ENCODE assay signal across 1 cellular context in the genomic region with DNA sequence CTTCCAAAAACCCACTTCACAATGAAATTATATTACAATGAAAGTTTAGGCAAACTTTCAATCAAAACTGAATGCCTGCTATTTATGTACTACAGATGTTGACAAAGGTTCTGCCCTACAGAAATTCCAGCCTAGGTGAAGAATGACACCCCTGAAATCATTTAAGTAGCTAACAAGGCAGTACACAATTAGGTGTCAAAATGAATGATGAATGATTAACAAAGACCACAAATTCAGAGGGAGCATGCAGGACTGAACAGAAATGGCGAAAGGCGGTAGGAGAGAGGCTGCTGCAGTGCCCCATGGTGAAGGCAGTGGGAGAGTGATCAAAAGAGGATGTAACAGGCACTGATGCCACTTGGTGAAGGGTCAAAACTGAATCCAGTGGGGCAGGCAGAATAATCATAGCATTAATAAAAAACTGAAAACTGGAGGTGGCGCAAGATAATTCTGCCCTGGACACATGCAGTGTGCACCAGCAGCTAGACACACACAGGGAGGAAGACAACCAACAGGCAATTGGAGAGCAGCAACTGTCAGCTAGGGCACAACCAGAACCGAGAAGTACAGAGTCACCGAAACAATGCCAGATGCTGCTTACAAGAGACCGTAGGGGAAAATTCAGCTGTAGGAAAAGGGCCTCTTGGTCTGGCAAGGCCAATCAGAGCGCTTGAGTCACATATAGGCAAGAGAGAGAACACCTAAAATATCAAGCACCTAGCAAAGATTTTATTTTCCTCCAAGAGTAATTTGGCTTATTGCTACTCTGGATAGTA.
TF ChIP-seq lines count a peak whose summit lies in the region.

No MANE protein-coding gene starts in this region.

TF ChIP-seq in GM12878, 131 proteins besides CTCF, POLR2A, EP300 and RAD21 (continued from another document):
- TF ChIP-seq IRF5 (IDR thresholded peaks at IDR 0.05; ENCODE audit: borderline replicate concordance), result no peak
- TF ChIP-seq ZNF217 (IDR thresholded peaks at IDR 0.05), result no peak
- no peak for TF ChIP-seq YBX1 (IDR thresholded peaks at IDR 0.05)
- no peak for TF ChIP-seq SUZ12 (IDR thresholded peaks at IDR 0.05; ENCODE audit: unreplicated experiment)
- TF ChIP-seq, protein P1, sequence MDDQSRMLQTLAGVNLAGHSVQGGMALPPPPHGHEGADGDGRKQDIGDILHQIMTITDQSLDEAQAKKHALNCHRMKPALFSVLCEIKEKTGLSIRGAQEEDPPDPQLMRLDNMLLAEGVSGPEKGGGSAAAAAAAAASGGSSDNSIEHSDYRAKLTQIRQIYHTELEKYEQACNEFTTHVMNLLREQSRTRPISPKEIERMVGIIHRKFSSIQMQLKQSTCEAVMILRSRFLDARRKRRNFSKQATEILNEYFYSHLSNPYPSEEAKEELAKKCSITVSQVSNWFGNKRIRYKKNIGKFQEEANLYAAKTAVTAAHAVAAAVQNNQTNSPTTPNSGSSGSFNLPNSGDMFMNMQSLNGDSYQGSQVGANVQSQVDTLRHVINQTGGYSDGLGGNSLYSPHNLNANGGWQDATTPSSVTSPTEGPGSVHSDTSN (IDR thresholded peaks at IDR 0.05; ENCODE audit: insufficient replicate concordance, low read depth, low read length), result peak; percentile 19
